In genomic region chr18:27181726-27182125, GRCh38 we compare ENCODE assay signal across 21 cellular contexts. TPM values are rescaled to one million over a fixed set of nuclear protein-coding genes. Genes with fewer than 3 reads are reported as not detected.
DNase-seq lines count a peak whose midpoint lies in the region; ATAC-seq and TF ChIP-seq lines count a peak whose summit lies in the region.
"Had no signal": no experiment of that assay in that cellular context is flagged by ENCODE, and none has a peak within 500 bp of the region (broad histone marks: within the 10 kb centered on the region; RNA-seq: fewer than 3 reads in every experiment).

No MANE protein-coding gene starts in this region.

- H3K23me2 ChIP-seq in H9 (ENCODE audit: insufficient read length, low read depth, low read length, poor library complexity, severe bottlenecking) = peaks cover 5% of the 10 kb centered on the region

- no peaks in the 10 kb centered on the region for H3K79me1 ChIP-seq in H9 (ENCODE audit: insufficient read depth, low read depth, low read length, poor library complexity, severe bottlenecking)

- no peak overlapping the region for H2BK15ac ChIP-seq in H9 (ENCODE audit: low read depth, low read length)

- WGBS in H9 (ENCODE audit: extremely low coverage, insufficient read length, low lambda C conversion rate) = no CpG with 5 or more reads among the region's 1 CpG

- H3K18ac ChIP-seq in H9 (ENCODE audit: insufficient read length, low read depth, low read length) = no peak overlapping the region

- H3K79me2 ChIP-seq in H9 (ENCODE audit: insufficient read depth, low read length) (no peaks in the 10 kb centered on the region; the same call in 1 of the 2 replicates), PC-3 (ENCODE audit: low read length) (no peaks in the 10 kb centered on the region)

- H3K9me3 ChIP-seq in H9 (ENCODE audit: control insufficient read depth, low read depth, low read length) = no peaks in the 10 kb centered on the region
- no peaks in the 10 kb centered on the region for H3K9me3 ChIP-seq in PC-3 (ENCODE audit: low read length)
- H3K9me3 ChIP-seq: HAP-1 had no signal

- no peak overlapping the region for H3K4ac ChIP-seq in H9 (ENCODE audit: low read depth, low read length)

- H4K5ac ChIP-seq in H9 (ENCODE audit: insufficient read length, low read depth, low read length) = no peak overlapping the region

- TF ChIP-seq CTCF in Calu3 (IDR thresholded peaks at IDR 0.05; ENCODE audit: unreplicated experiment) (no peak), H9 (conservative IDR thresholded peaks at IDR 0.05) (no peak), PC-3 (conservative IDR thresholded peaks at IDR 0.05; ENCODE audit: low read depth, low read length) (no peak)

- no peaks in the 10 kb centered on the region for H3F3A ChIP-seq in PC-3 (ENCODE audit: low read length, unreplicated experiment)

- no peak overlapping the region for H3K4me3 ChIP-seq in PC-3 (ENCODE audit: low read length)
- H3K4me3 ChIP-seq: GM12878, HAP-1 had no signal

- H3K27ac ChIP-seq in H9 (ENCODE audit: insufficient read length, low read depth, low read length) (no peak overlapping the region), PC-3 (ENCODE audit: low read length) (no peak overlapping the region)
- H3K27ac ChIP-seq: C4-2B had no signal

- H3K23ac ChIP-seq in H9 (ENCODE audit: insufficient read length, low read depth, low read length) = no peak overlapping the region

- H3K14ac ChIP-seq in H9 (ENCODE audit: insufficient read depth, low read length) = no peak overlapping the region

- H3K4me1 Mint-ChIP-seq in Calu3 (ENCODE audit: low read depth, unreplicated experiment) (peaks cover 76% of the 10 kb centered on the region), H9 (peaks cover 24 to 33% of the 10 kb centered on the region in 2 experiments)

- no peaks in the 10 kb centered on the region for H3K9me2 ChIP-seq in PC-3 (replicated peaks; ENCODE audit: low read length)

- no peak overlapping the region for H2BK120ac ChIP-seq in H9 (ENCODE audit: low read depth, low read length, poor library complexity, severe bottlenecking)

- BruUV-seq in Calu3 (replicated peaks; lab: Mats Ljungman, UMichigan) (no TSS peak), PC-3 (replicated peaks; lab: Mats Ljungman, UMichigan) (no TSS peak)

- no peak overlapping the region for H2BK5ac ChIP-seq in H9 (ENCODE audit: insufficient read length, low read length)

- no peak overlapping the region for H2BK20ac ChIP-seq in H9 (ENCODE audit: low read depth, low read length, poor library complexity, severe bottlenecking)

- in situ Hi-C loops in ACHN (cut with HindIII; ENCODE audit: low pct_ligation_motif_present, low pct_unique_long_range_greater_than_20kb, low sequenced_read_pairs) = no loop called here

- H4K8ac ChIP-seq in H9 (replicated peaks; ENCODE audit: insufficient read length, low read depth, low read length) = no peak overlapping the region

- H3K9me3 Mint-ChIP-seq in Calu3 (ENCODE audit: low read depth, unreplicated experiment) = no peaks in the 10 kb centered on the region
- H3K9me3 Mint-ChIP-seq in H9 = no peaks in the 10 kb centered on the region

- no peaks in the 10 kb centered on the region for H4K20me1 ChIP-seq in H9 (ENCODE audit: control insufficient read depth, insufficient read depth, insufficient read length)
- no peaks in the 10 kb centered on the region for H4K20me1 ChIP-seq in PC-3 (ENCODE audit: low read length)

- H3K56ac ChIP-seq in H9 (ENCODE audit: insufficient read length, low read depth, low read length) = no peak overlapping the region

- POLR2A ChIA-PET in PC-3 (lab: Charles Lee; ENCODE audit: unreplicated experiment) = no interaction called here

- no peak overlapping the region for H4K91ac ChIP-seq in H9 (ENCODE audit: insufficient read length, low read depth, low read length)

- no peak for ATAC-seq in PC-3
- ATAC-seq: GM12878 had no signal

- H2AFZ ChIP-seq in H9 (ENCODE audit: low read length) = no peak overlapping the region
- H2AFZ ChIP-seq in PC-3 (ENCODE audit: low read length) = no peak overlapping the region

- peaks cover 27% of the 10 kb centered on the region for H3K36me3 Mint-ChIP-seq in Calu3 (ENCODE audit: insufficient read depth, unreplicated experiment)
- no peaks in the 10 kb centered on the region for H3K36me3 Mint-ChIP-seq in H9 (ENCODE audit: insufficient read depth in 1 of 3, low read depth in 3 of 3)
- H3K36me3 Mint-ChIP-seq: IgD-negative memory B cell had no signal

- CTCF ChIA-PET in Calu3 (lab: Charles Lee) = interaction anchor here (0.5 to 1.1 kb wide), 2 partner anchors 25 to 71 kb away, joined by 3 read pairs; no protein-coding TSS in a partner anchor
- CTCF ChIA-PET in PC-3 (lab: Charles Lee) = no interaction called here

- H3K4me2 ChIP-seq in H9 (ENCODE audit: insufficient read depth, insufficient read length, low read length) = no peak overlapping the region
- H3K4me2 ChIP-seq in PC-3 (ENCODE audit: low read length) = no peak overlapping the region

- no peak overlapping the region for H3T11ph ChIP-seq in H9 (ENCODE audit: low read length)

- H3K4me1 ChIP-seq in H9 (ENCODE audit: insufficient read depth, low read length) = peaks cover 3% of the 10 kb centered on the region; the same call in 1 of the 2 replicates
- H3K4me1 ChIP-seq in PC-3 (ENCODE audit: insufficient read depth, low read length) = no peaks in the 10 kb centered on the region
- H3K4me1 ChIP-seq: HAP-1 had no signal

- H3K4me3 Mint-ChIP-seq in Calu3 (ENCODE audit: low read depth, unreplicated experiment) (peak overlapping the region; percentile 21), H9 (no peak overlapping the region)
- H3K4me3 Mint-ChIP-seq: CD4-positive, alpha-beta T cell; IgD-negative memory B cell had no signal

- H3K9ac ChIP-seq in H9 (ENCODE audit: extremely low read depth, insufficient read length, low read length) (no peak overlapping the region), PC-3 (ENCODE audit: low read length) (no peak overlapping the region)

- peak; percentile 24 for DNase-seq in ACHN
- peak; percentile 64 for DNase-seq in Calu3
- DNase-seq in RPMI8226 = peak; percentile 39
- DNase-seq in glomerular visceral epithelial cell (ENCODE audit: extremely low spot score) = peak; percentile 17
- DNase-seq in germinal center (ENCODE audit: low spot score) = no peak
- DNase-seq in HuH-7.5 (ENCODE audit: low spot score) = no peak
- DNase-seq in H9 = no peak
- no peak for DNase-seq in PC-3
- DNase-seq: AML-193; CD4-positive, alpha-beta T cell; DMS 273 treated with DMSO at 0.1 percent for 48 hours; DMS53; DND-41; EL; KBM-7 had no signal

- H3K27ac Mint-ChIP-seq in Calu3 (ENCODE audit: unreplicated experiment) = no peak overlapping the region
- no peak overlapping the region for H3K27ac Mint-ChIP-seq in H9
- H3K27ac Mint-ChIP-seq: CD4-positive, alpha-beta T cell; IgD-negative memory B cell had no signal

- no peak overlapping the region for H2AK5ac ChIP-seq in H9 (ENCODE audit: insufficient read length, low read length)

- no peaks in the 10 kb centered on the region for H3K36me3 ChIP-seq in PC-3 (ENCODE audit: low read depth, low read length)
- H3K36me3 ChIP-seq: HAP-1 had no signal

- intact Hi-C loops in Calu3 (cut with micrococcal nuclease; ENCODE audit: unreplicated experiment) = loop anchor here (2.0 to 10.0 kb wide), 5 partner anchors 37 to 367 kb away; no protein-coding TSS in a partner anchor
- intact Hi-C loops in PC-3 (cut with micrococcal nuclease) = no loop called here

- no peaks in the 10 kb centered on the region for H3K27me3 ChIP-seq in H9 (ENCODE audit: insufficient read depth, low read length)
- H3K27me3 ChIP-seq in PC-3 (ENCODE audit: low read length) = peaks cover 66% of the 10 kb centered on the region

- no peaks in the 10 kb centered on the region for H3K27me3 Mint-ChIP-seq in Calu3 (ENCODE audit: unreplicated experiment)
- peaks cover 27% of the 10 kb centered on the region for H3K27me3 Mint-ChIP-seq in H9 (ENCODE audit: low read depth)

- no peak overlapping the region for H2BK12ac ChIP-seq in H9 (ENCODE audit: insufficient read length, low read depth, low read length)

RNA-seq across cellular contexts. Expression of gene CHST9, which starts 3.4 kb away (rescaled TPM):
- total RNA-seq in Calu3 (2022) (50.4 and 56.9 TPM in 2 replicates), H9 (2021) (3.0 and 3.5 TPM in 2 replicates), PC-3 (2014; rRNA removed) (not detected in 2 replicates)
- total RNA-seq: A172; CD4-positive, alpha-beta T cell; G401; GM12878 had no signal

Comparison
In these comparisons a context has a peak if more than half of its experiments do, and no peak if none do; other contexts are left out.
1. DNase-seq: peak in ACHN (single experiment), Calu3 (single experiment), RPMI8226 (single experiment) and glomerular visceral epithelial cell (single experiment); none in germinal center (single experiment), HuH-7.5 (single experiment), H9 (single experiment) and PC-3 (single experiment).
2. RNA of gene CHST9, which starts 3.4 kb away (total RNA-seq): 50.4 to 56.9 TPM in Calu3; 3.0 to 3.5 TPM in H9 and not detected in PC-3; every median in the first group is over 10 times any median in the second.